In the genomic region with DNA sequence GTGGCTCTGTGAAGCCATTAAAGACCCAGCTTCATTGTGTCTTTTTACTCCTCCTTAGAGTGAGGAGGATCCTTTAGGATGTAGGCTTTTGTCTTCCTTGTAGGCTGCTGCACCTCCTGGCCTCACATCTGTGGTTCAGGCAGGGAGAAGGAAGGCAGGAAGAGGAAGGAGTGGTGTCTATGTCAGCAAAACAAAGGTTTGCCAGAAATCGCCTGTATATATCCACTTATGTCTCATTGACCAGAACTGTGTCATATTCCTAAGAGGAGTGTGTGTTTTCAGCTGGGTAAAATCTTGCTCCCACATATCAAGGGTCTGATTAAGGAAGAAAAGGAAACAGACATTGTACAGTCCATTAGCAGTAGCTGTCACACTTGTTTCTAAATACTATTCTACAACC, we compare ENCODE assay signal across 19 cellular contexts.
A peak's percentile ranks its signal among the peaks of the same experiment; 100 is the strongest.
DNase-seq lines count a peak whose midpoint lies in the region; ATAC-seq and TF ChIP-seq lines count a peak whose summit lies in the region.
"Had no signal": no experiment of that assay in that cellular context is flagged by ENCODE, and none has a peak within 500 bp of the region (broad histone marks: within the 10 kb centered on the region; RNA-seq: fewer than 3 reads in every experiment).

No MANE protein-coding gene starts in this region.

- CTCF ChIA-PET in activated CD4-positive, alpha-beta memory T cell treated with anti-CD3 and anti-CD28 coated beads, Interleukin-2, amount 10 ng/mL, durations not matched to agents 7 days and 5 days (lab: Charles Lee): interaction anchor here (1.2 kb wide), 1 partner anchor 8 kb away, joined by 4 read pairs; no protein-coding TSS in a partner anchor

- H3K4me3 ChIP-seq in HUES48 (ENCODE audit: low read depth, low read length): no peak overlapping the region
- H3K4me3 ChIP-seq: mucosa of descending colon had no signal

- no peaks in the 10 kb centered on the region for H3K27me3 Mint-ChIP-seq in activated CD4-positive, alpha-beta memory T cell treated with anti-CD3 and anti-CD28 coated beads, Interleukin-2, amount 10 ng/mL, durations not matched to agents 7 days and 5 days
- no peaks in the 10 kb centered on the region for H3K27me3 Mint-ChIP-seq in mesothelial cell of epicardium (ENCODE audit: low read depth)
- H3K27me3 Mint-ChIP-seq: activated naive CD8-positive, alpha-beta T cell treated with anti-CD3 and anti-CD28 coated beads for 36 hours; progenitor cell of endocrine pancreas had no signal

- no peak overlapping the region for H3K4me3 Mint-ChIP-seq in activated CD4-positive, alpha-beta memory T cell treated with anti-CD3 and anti-CD28 coated beads, Interleukin-2, amount 10 ng/mL, durations not matched to agents 7 days and 5 days
- H3K4me3 Mint-ChIP-seq in mesothelial cell of epicardium: no peak overlapping the region
- H3K4me3 Mint-ChIP-seq: activated naive CD8-positive, alpha-beta T cell treated with anti-CD3 and anti-CD28 coated beads for 36 hours; H9 had no signal

- peaks cover 62% of the 10 kb centered on the region for H3K4me1 Mint-ChIP-seq in activated CD4-positive, alpha-beta memory T cell treated with anti-CD3 and anti-CD28 coated beads, Interleukin-2, amount 10 ng/mL, durations not matched to agents 7 days and 5 days
- H3K4me1 Mint-ChIP-seq in mesothelial cell of epicardium: peaks cover 22% of the 10 kb centered on the region

- no peaks in the 10 kb centered on the region for H3K9me3 ChIP-seq in HUES48 (ENCODE audit: control insufficient read depth, insufficient read depth, low read length)
- H3K9me3 ChIP-seq: mucosa of descending colon had no signal

- H3K27ac ChIP-seq in HUES48 (ENCODE audit: low read depth, low read length): peak overlapping the region; percentile 35

- no peak overlapping the region for H3K9ac ChIP-seq in HUES48 (ENCODE audit: low read depth, low read length)

- peaks cover 13% of the 10 kb centered on the region for H3K9me3 Mint-ChIP-seq in activated CD4-positive, alpha-beta memory T cell treated with anti-CD3 and anti-CD28 coated beads, Interleukin-2, amount 10 ng/mL, durations not matched to agents 7 days and 5 days
- H3K9me3 Mint-ChIP-seq in mesothelial cell of epicardium: peaks cover 17% of the 10 kb centered on the region

- H3K36me3 Mint-ChIP-seq in activated CD4-positive, alpha-beta memory T cell treated with anti-CD3 and anti-CD28 coated beads, Interleukin-2, amount 10 ng/mL, durations not matched to agents 7 days and 5 days (ENCODE audit: low read depth): peaks cover 29% of the 10 kb centered on the region
- peaks cover 3% of the 10 kb centered on the region for H3K36me3 Mint-ChIP-seq in mesothelial cell of epicardium

- H3K27ac Mint-ChIP-seq in activated CD4-positive, alpha-beta memory T cell treated with anti-CD3 and anti-CD28 coated beads, Interleukin-2, amount 10 ng/mL, durations not matched to agents 7 days and 5 days: peak overlapping the region; percentile 7
- peak overlapping the region; percentile 3 for H3K27ac Mint-ChIP-seq in mesothelial cell of epicardium
- H3K27ac Mint-ChIP-seq: activated naive CD8-positive, alpha-beta T cell treated with anti-CD3 and anti-CD28 coated beads for 36 hours; H9; progenitor cell of endocrine pancreas had no signal

- no peak for ATAC-seq in HG03571 (IDR thresholded peaks at IDR 0.05; ENCODE audit: unreplicated experiment)
- ATAC-seq: mucosa of descending colon, PC-3 had no signal

- no peak for TF ChIP-seq CTCF in mesothelial cell of epicardium (IDR thresholded peaks at IDR 0.05; ENCODE audit: unreplicated experiment)

- no peaks in the 10 kb centered on the region for H3K27me3 ChIP-seq in HUES48 (ENCODE audit: control insufficient read depth, insufficient read depth, low read length)

- peaks cover 22% of the 10 kb centered on the region for H3K4me1 ChIP-seq in HUES48 (ENCODE audit: control insufficient read depth, insufficient read depth, low read length)

- POLR2A ChIA-PET in activated CD4-positive, alpha-beta memory T cell treated with anti-CD3 and anti-CD28 coated beads, Interleukin-2, amount 10 ng/mL, durations not matched to agents 7 days and 5 days (lab: Charles Lee): interaction anchor here (1.6 kb wide), 1 partner anchor 18 kb away, joined by 5 read pairs; no protein-coding TSS in a partner anchor

- no peaks in the 10 kb centered on the region for H3K36me3 ChIP-seq in HUES48 (ENCODE audit: control insufficient read depth, insufficient read depth, low read length)

- peak; percentile 47 for DNase-seq in DMS53 (lab: John Stamatoyannopoulos, UW)
- DNase-seq in activated CD4-positive, alpha-beta memory T cell treated with anti-CD3 and anti-CD28 coated beads, Interleukin-2, amount 10 ng/mL, durations not matched to agents 7 days and 5 days: no peak
- no peak for DNase-seq in mesothelial cell of epicardium (ENCODE audit: low spot score in 2 of 2, unreplicated experiment in 2 of 2)
- no peak for DNase-seq in activated CD4-positive, CD25-positive, alpha-beta regulatory T cell (lab: John Stamatoyannopoulos, UW)
- DNase-seq in NCI-H128 (lab: John Stamatoyannopoulos, UW; ENCODE audit: unreplicated experiment): no peak
- no peak for DNase-seq in NCI-H187 treated with DMSO at 0.1 percent for 48 hours (lab: John Stamatoyannopoulos, UW)
- DNase-seq: activated naive CD8-positive, alpha-beta T cell treated with anti-CD3 and anti-CD28 coated beads for 36 hours; cerebellar nuclear complex; DMS79 treated with DMSO at 0.1 percent for 48 hours; H9; kidney; mucosa of descending colon; NCI-H1417 treated with DMSO at 0.1 percent for 48 hours; NCI-H524 treated with DMSO at 0.1 percent for 48 hours; PC-3; stimulated activated CD4-positive, alpha-beta T cell treated with anti-CD3 and anti-CD28 coated beads, Interleukin-12 subunit alpha, Interleukin-12 subunit beta, amount 100 ng/mL, for 4 hours had no signal
